Comparison of ENCODE assay signal across 10 cellular contexts in genomic region chr11:10122337-10123197, GRCh38.
DNase-seq lines count a peak whose midpoint lies in the region; ATAC-seq, FAIRE-seq and TF ChIP-seq lines count a peak whose summit lies in the region.
"Had no signal": no experiment of that assay in that cellular context is flagged by ENCODE, and none has a peak within 500 bp of the region (broad histone marks: within the 10 kb centered on the region; RNA-seq: fewer than 3 reads in every experiment).

No MANE protein-coding gene starts in this region.

- CTCF ChIA-PET in HEK293 (lab: Yijun Ruan, JAX) = interaction anchor here (1.8 to 2.0 kb wide), 2 partner anchors 45 to 59 kb away, joined by 5 read pairs; no protein-coding TSS in a partner anchor

- H4K20me1 ChIP-seq in astrocyte (ENCODE audit: insufficient read depth, low read length) = no peaks in the 10 kb centered on the region

- H3K27ac Mint-ChIP-seq in astrocyte (ENCODE audit: unreplicated experiment) = no peak overlapping the region

- H3K27me3 Mint-ChIP-seq in astrocyte (ENCODE audit: low read depth, unreplicated experiment) = no peaks in the 10 kb centered on the region

- FAIRE-seq in astrocyte (lab: Jason Lieb, UNC) = peak; percentile 63

- TF ChIP-seq CTCF in HEK293 (tag by site-specific recombination; IDR thresholded peaks at IDR 0.05) = no peak
- no peak for TF ChIP-seq CTCF in astrocyte (IDR thresholded peaks at IDR 0.05; ENCODE audit: insufficient read depth, low read depth, low read length)
- no peak for TF ChIP-seq CTCF in lower lobe of right lung (IDR thresholded peaks at IDR 0.05)

- H3K36me3 ChIP-seq in HEK293 (ENCODE audit: control insufficient read depth in 2 of 2, insufficient read depth in 1 of 2, low read length in 2 of 2) = no peaks in the 10 kb centered on the region
- H3K36me3 ChIP-seq in astrocyte (ENCODE audit: insufficient read depth, low read length) = no peaks in the 10 kb centered on the region
- H3K36me3 ChIP-seq in lower lobe of right lung = no peaks in the 10 kb centered on the region

- no peak overlapping the region for H3K9ac ChIP-seq in astrocyte (ENCODE audit: low read length)

- intact Hi-C loops in lower lobe of right lung (cut with DNase I) = no loop called here

- DNase-seq in A172 (ENCODE audit: low spot score) (peak; percentile 59), astrocyte (ENCODE audit: low read depth) (peak; percentile 92), lower lobe of right lung (no peak), amniotic stem cell (lab: John Stamatoyannopoulos, UW) (no peak), GOT3 (lab: John Stamatoyannopoulos, UW) (no peak)
- DNase-seq in NK-92 treated with Interleukin-12 subunit alpha and Interleukin-12 subunit beta, amount 100 ng/mL, for 24 hours (lab: John Stamatoyannopoulos, UW) = no peak
- DNase-seq: C1 segment of cervical spinal cord, SW 1271 had no signal

- H3K79me2 ChIP-seq in astrocyte (ENCODE audit: insufficient read depth, low read length) = no peaks in the 10 kb centered on the region

- no peak overlapping the region for H3K4me3 ChIP-seq in HEK293 (ENCODE audit: low read depth, low read length)
- no peak overlapping the region for H3K4me3 ChIP-seq in astrocyte (ENCODE audit: insufficient read depth, low read depth, low read length)
- H3K4me3 ChIP-seq in lower lobe of right lung = no peak overlapping the region

- peaks cover 17% of the 10 kb centered on the region for H3K4me1 Mint-ChIP-seq in astrocyte (ENCODE audit: low read depth, unreplicated experiment)

- H3K36me3 Mint-ChIP-seq in astrocyte (ENCODE audit: low read depth, unreplicated experiment) = no peaks in the 10 kb centered on the region

- H3K27ac ChIP-seq in HEK293 (ENCODE audit: extremely low read depth, low read depth, low read length) = no peak overlapping the region
- H3K27ac ChIP-seq in astrocyte (ENCODE audit: low read depth, low read length) = no peak overlapping the region
- H3K27ac ChIP-seq in lower lobe of right lung = no peak overlapping the region

- H3K4me3 Mint-ChIP-seq in astrocyte (ENCODE audit: unreplicated experiment) = peak overlapping the region; percentile 6

- H3K27me3 ChIP-seq in astrocyte (ENCODE audit: insufficient read depth, low read length) (no peaks in the 10 kb centered on the region), lower lobe of right lung (ENCODE audit: low read depth) (no peaks in the 10 kb centered on the region)

- POLR2A ChIA-PET in HEK293 (lab: Yijun Ruan, JAX) = no interaction called here

- H2AFZ ChIP-seq in astrocyte (ENCODE audit: low read depth, low read length) = no peak overlapping the region

- H3K4me2 ChIP-seq in astrocyte (ENCODE audit: low read length) = peak overlapping the region; percentile 32

- ATAC-seq in lower lobe of right lung (peak; percentile 58 to 66), HG03135 (IDR thresholded peaks at IDR 0.05; ENCODE audit: unreplicated experiment) (no peak)

- no peaks in the 10 kb centered on the region for H3K9me3 Mint-ChIP-seq in astrocyte (ENCODE audit: unreplicated experiment)

- H3K4me1 ChIP-seq in HEK293 (ENCODE audit: control insufficient read depth, insufficient read depth, low read length) (no peaks in the 10 kb centered on the region), astrocyte (ENCODE audit: insufficient read depth, low read length) (peaks cover 14% of the 10 kb centered on the region), lower lobe of right lung (peaks cover 24% of the 10 kb centered on the region)

- no peaks in the 10 kb centered on the region for H3K9me3 ChIP-seq in HEK293 (ENCODE audit: control insufficient read depth, insufficient read depth, low read depth, low read length)
- H3K9me3 ChIP-seq in astrocyte (ENCODE audit: insufficient read depth, low read depth, low read length) = no peaks in the 10 kb centered on the region
- no peaks in the 10 kb centered on the region for H3K9me3 ChIP-seq in lower lobe of right lung

TF ChIP-seq in HEK293, 187 proteins besides CTCF, POLR2A, EP300 and RAD21:
- TF ChIP-seq PRDM1 (tag by site-specific recombination; IDR thresholded peaks at IDR 0.05) (peak; percentile 62), PRDM10 (tag by site-specific recombination; IDR thresholded peaks at IDR 0.05) (0 out of 2 replicates have a peak, but pooled peaks have one; percentile 8), PRDM4 (tag by site-specific recombination; IDR thresholded peaks at IDR 0.05) (no peak)
TF ChIP-seq in HEK293: peak in this region for 2.

Comparison
In these comparisons a context has a peak if more than half of its experiments do, and no peak if none do; other contexts are left out.
1. DNase-seq: peak in A172 (single experiment) and astrocyte (single experiment); none in lower lobe of right lung (single experiment), amniotic stem cell (single experiment), GOT3 (single experiment) and NK-92 treated with Interleukin-12 subunit alpha and Interleukin-12 subunit beta, amount 100 ng/mL, for 24 hours (single experiment).